Comparison of ENCODE assay signal across 10 cellular contexts in the genomic region with DNA sequence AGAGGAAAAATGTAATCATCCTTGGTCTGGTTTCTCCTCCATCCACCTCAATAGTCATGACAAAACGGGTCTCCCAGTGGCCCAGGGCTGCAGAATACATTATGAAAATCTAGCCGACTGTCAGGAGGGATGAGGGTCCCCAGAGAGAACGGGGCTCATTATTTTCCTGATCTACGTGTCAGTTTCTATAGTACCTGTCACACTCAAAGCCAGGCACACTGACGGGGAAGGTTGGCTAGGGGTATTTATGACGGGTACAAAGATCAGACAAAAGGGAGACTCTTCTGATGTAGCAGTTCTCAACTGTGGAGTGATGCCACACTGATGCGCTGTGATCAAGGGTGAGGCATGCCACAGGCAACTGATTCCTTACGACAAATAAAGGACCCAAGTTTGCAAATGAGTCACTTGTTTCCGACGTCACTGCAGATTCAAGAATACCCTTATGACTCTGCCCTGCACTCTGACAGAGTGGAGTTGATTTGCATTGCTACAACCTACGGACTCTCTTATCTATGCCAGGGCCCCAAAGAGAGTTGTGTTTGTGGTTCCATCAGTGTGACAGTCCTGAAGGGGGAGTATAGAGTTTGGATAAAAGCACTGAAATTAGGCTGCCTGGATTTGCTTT.
DNase-seq lines count a peak whose midpoint lies in the region; ATAC-seq and TF ChIP-seq lines count a peak whose summit lies in the region.
"Had no signal": no experiment of that assay in that cellular context is flagged by ENCODE, and none has a peak within 500 bp of the region (broad histone marks: within the 10 kb centered on the region; RNA-seq: fewer than 3 reads in every experiment).

No MANE protein-coding gene starts in this region.

- ATAC-seq in GM19043 (IDR thresholded peaks at IDR 0.05; ENCODE audit: low read depth, unreplicated experiment) (peak; percentile 81), HG02973 (IDR thresholded peaks at IDR 0.05; ENCODE audit: unreplicated experiment) (peak; percentile 98)
- ATAC-seq in activated T-cell treated with anti-CD3 and anti-CD28 coated beads, Interleukin-2, amount 50 U/mL, for 72 hours (replicated peaks in 1 of 2): peak; percentile 96 to 97

- peaks cover 34% of the 10 kb centered on the region for H3K27me3 Mint-ChIP-seq in activated T-cell treated with anti-CD3 and anti-CD28 coated beads, Interleukin-2, amount 50 U/mL, for 72 hours (ENCODE audit: low read depth)

- H3K9me3 Mint-ChIP-seq in activated T-cell treated with anti-CD3 and anti-CD28 coated beads, Interleukin-2, amount 50 U/mL, for 72 hours: no peaks in the 10 kb centered on the region
- H3K9me3 Mint-ChIP-seq: nephron had no signal

- peaks cover 28% of the 10 kb centered on the region for H3K4me1 Mint-ChIP-seq in activated T-cell treated with anti-CD3 and anti-CD28 coated beads, Interleukin-2, amount 50 U/mL, for 72 hours (ENCODE audit: low read depth)

- DNase-seq in Caki2 (ENCODE audit: low read depth): peak; percentile 52
- DNase-seq in activated T-cell treated with anti-CD3 and anti-CD28 coated beads, Interleukin-2, amount 50 U/mL, for 72 hours: peak; percentile 64 to 75
- no peak for DNase-seq in ascending aorta (ENCODE audit: low spot score in 2 of 2)
- no peak for DNase-seq in occipital lobe (lab: John Stamatoyannopoulos, UW)
- no peak for DNase-seq in SHP77 treated with DMSO at 0.1 percent for 48 hours (lab: John Stamatoyannopoulos, UW)
- no peak for DNase-seq in COLO829 (ENCODE audit: low spot score)

- H3K27ac ChIP-seq in ascending aorta: no peak overlapping the region

- H3K36me3 ChIP-seq in ascending aorta: no peaks in the 10 kb centered on the region

- peak overlapping the region in 1 of 2 donors; percentile 57 for H3K4me3 Mint-ChIP-seq in activated T-cell treated with anti-CD3 and anti-CD28 coated beads, Interleukin-2, amount 50 U/mL, for 72 hours
- H3K4me3 Mint-ChIP-seq: nephron had no signal

- in situ Hi-C loops in Caki2 (cut with HindIII; ENCODE audit: low pct_unique_long_range_greater_than_20kb, low sequenced_read_pairs): no loop called here

- H3K9me3 ChIP-seq in ascending aorta: no peaks in the 10 kb centered on the region
- H3K9me3 ChIP-seq: Caco-2 had no signal

- H3K27ac Mint-ChIP-seq in activated T-cell treated with anti-CD3 and anti-CD28 coated beads, Interleukin-2, amount 50 U/mL, for 72 hours: peak overlapping the region; percentile 61
- H3K27ac Mint-ChIP-seq: nephron had no signal

- no peaks in the 10 kb centered on the region for H3K27me3 ChIP-seq in ascending aorta

- H3K4me3 ChIP-seq in ascending aorta: no peak overlapping the region

- no peaks in the 10 kb centered on the region for H3K36me3 Mint-ChIP-seq in activated T-cell treated with anti-CD3 and anti-CD28 coated beads, Interleukin-2, amount 50 U/mL, for 72 hours (ENCODE audit: insufficient read depth in 2 of 2)

- intact Hi-C loops in ascending aorta (cut with DNase I): no loop called here

- H3K4me1 ChIP-seq in ascending aorta: no peaks in the 10 kb centered on the region
- H3K4me1 ChIP-seq: Caco-2 had no signal

- no peak for TF ChIP-seq CTCF in ascending aorta (IDR thresholded peaks at IDR 0.05)

Comparison
In these comparisons a context has a peak if more than half of its experiments do, and no peak if none do; other contexts are left out.
1. DNase-seq: peak in Caki2 (single experiment) and activated T-cell treated with anti-CD3 and anti-CD28 coated beads, Interleukin-2, amount 50 U/mL, for 72 hours (2 of 2); none in ascending aorta (0 of 2), occipital lobe (single experiment), SHP77 treated with DMSO at 0.1 percent for 48 hours (single experiment) and COLO829 (single experiment).
2. Peak in every context shown above with its lines, with median percentiles within 50 percentile points of each other: ATAC-seq.